9 cellular contexts compared by ENCODE assay signal in the genomic region with DNA sequence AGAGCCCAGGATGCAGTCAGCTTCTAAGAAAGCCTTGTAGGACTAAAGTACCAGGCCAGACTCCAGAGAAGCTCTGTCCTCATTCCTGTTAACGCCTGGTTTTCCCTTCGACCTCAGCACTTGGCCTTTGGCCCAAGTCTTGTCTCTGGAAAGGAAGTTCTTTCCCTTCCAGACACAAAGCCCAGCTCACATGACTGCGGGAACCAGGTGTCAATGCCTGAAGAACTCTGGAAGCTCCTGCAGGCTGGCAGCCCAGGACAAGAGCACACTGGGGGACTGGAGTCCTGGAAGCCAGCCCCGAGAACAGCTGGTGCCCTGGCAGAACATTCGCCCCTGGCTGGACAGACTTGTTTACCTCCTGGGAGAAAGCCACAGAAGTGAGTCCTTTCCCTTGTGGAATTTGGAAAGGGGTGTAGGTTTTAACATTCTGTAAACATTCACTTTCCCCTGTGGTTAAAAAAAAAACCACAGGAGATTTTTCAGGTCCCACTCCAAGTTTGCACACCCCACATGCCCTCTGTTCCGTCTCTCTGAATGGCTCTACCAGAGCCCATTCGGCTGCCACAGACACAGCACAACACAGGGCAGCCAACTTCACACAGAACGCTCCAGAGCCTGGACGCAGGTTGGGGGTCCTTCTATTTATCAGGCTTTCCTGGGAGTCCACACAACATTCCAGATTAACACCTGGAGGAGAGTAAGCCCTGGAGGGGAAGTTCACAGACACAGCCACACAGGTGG. TPM values are rescaled to one million over a fixed set of nuclear protein-coding genes. Genes with fewer than 3 reads are reported as not detected.
DNase-seq lines count a peak whose midpoint lies in the region; TF ChIP-seq lines count a peak whose summit lies in the region.
"Had no signal": no experiment of that assay in that cellular context is flagged by ENCODE, and none has a peak within 500 bp of the region (broad histone marks: within the 10 kb centered on the region; RNA-seq: fewer than 3 reads in every experiment).

No MANE protein-coding gene starts in this region.

- no peaks in the 10 kb centered on the region for H3K27me3 Mint-ChIP-seq in osteocyte (ENCODE audit: unreplicated experiment)

- TF ChIP-seq CTCF in C4-2B (conservative IDR thresholded peaks at IDR 0.05) = no peak
- no peak for TF ChIP-seq CTCF in RWPE1 (conservative IDR thresholded peaks at IDR 0.05; ENCODE audit: low read depth)
- TF ChIP-seq CTCF in osteocyte (IDR thresholded peaks at IDR 0.05) = no peak

- no peak overlapping the region for H3K4me3 Mint-ChIP-seq in osteocyte (ENCODE audit: unreplicated experiment)
- H3K4me3 Mint-ChIP-seq: activated T-helper 1 cell treated with anti-CD3 and anti-CD28 coated beads, Interleukin-12 subunit alpha, Interleukin-12 subunit beta, Interleukin-2, Interleukin-4 antibody, amounts not matched to agents 30 ng/mL and 10 ng/mL and 1 ng/mL, durations not matched to agents 14 hours and 24 hours and 36 hours had no signal

- POLR2A ChIA-PET in RWPE1 (lab: Yijun Ruan, JAX; ENCODE audit: low non-redundant PET) = no interaction called here

- H3K36me3 Mint-ChIP-seq in osteocyte (ENCODE audit: unreplicated experiment) = no peaks in the 10 kb centered on the region

- CTCF ChIA-PET in RWPE1 (lab: Yijun Ruan, JAX) = no interaction called here

- peaks cover 38% of the 10 kb centered on the region for H3K4me1 Mint-ChIP-seq in osteocyte (ENCODE audit: unreplicated experiment)

- no peaks in the 10 kb centered on the region for H3K9me3 Mint-ChIP-seq in osteocyte (ENCODE audit: unreplicated experiment)
- H3K9me3 Mint-ChIP-seq: activated T-helper 1 cell treated with anti-CD3 and anti-CD28 coated beads, Interleukin-12 subunit alpha, Interleukin-12 subunit beta, Interleukin-2, Interleukin-4 antibody, amounts not matched to agents 30 ng/mL and 10 ng/mL and 1 ng/mL, durations not matched to agents 14 hours and 24 hours and 36 hours had no signal

- DNase-seq in RWPE1 (ENCODE audit: low spot score) = no peak
- DNase-seq in globus pallidus (ENCODE audit: low spot score) = peak; percentile 88
- DNase-seq in osteocyte (ENCODE audit: extremely low spot score, unreplicated experiment) = no peak
- DNase-seq in activated gamma-delta T cell (lab: John Stamatoyannopoulos, UW) = no peak
- no peak for DNase-seq in activated T-cell treated with anti-CD3 and anti-CD28 coated beads for 4 hours
- DNase-seq in activated CD8-positive, alpha-beta memory T cell treated with anti-CD3 and anti-CD28 coated beads, Interleukin-2, amount 50 U/mL, for 4 hours = no peak
- no peak for DNase-seq in central memory CD4-positive, alpha-beta T cell

- H3K27ac Mint-ChIP-seq in osteocyte (ENCODE audit: unreplicated experiment) = peak overlapping the region; percentile 54
- H3K27ac Mint-ChIP-seq: activated T-helper 1 cell treated with anti-CD3 and anti-CD28 coated beads, Interleukin-12 subunit alpha, Interleukin-12 subunit beta, Interleukin-2, Interleukin-4 antibody, amounts not matched to agents 30 ng/mL and 10 ng/mL and 1 ng/mL, durations not matched to agents 14 hours and 24 hours and 36 hours had no signal

- H3K27ac ChIP-seq in C4-2B (peak overlapping the region; percentile 72), RWPE1 (peak overlapping the region; percentile 88)

RNA-seq across cellular contexts. Expression of a gene that starts 18.1 kb away (rescaled TPM):
- total RNA-seq in osteocyte = 7.6 and 8.2 TPM in 2 replicates

RNA-seq across cellular contexts. Expression of a gene that starts 42.1 kb away (rescaled TPM):
- total RNA-seq in osteocyte = not detected in 2 replicates
- total RNA-seq: activated T-helper 1 cell treated with anti-CD3 and anti-CD28 coated beads, Interleukin-12 subunit alpha, Interleukin-12 subunit beta, Interleukin-2, Interleukin-4 antibody, amounts not matched to agents 30 ng/mL and 10 ng/mL and 1 ng/mL, durations not matched to agents 14 hours and 24 hours and 36 hours had no signal

RNA-seq across cellular contexts. Expression of a gene that starts 47.3 kb away (rescaled TPM):
- 76.3 and 80.0 TPM in 2 replicates for total RNA-seq in osteocyte
